In genomic region chr2:112692496-112692911, GRCh38 we compare ENCODE assay signal across 1 cellular context.
A peak's percentile ranks its signal among the peaks of the same experiment; 100 is the strongest.
TF ChIP-seq lines count a peak whose summit lies in the region.

No MANE protein-coding gene starts in this region.

TF ChIP-seq in HepG2, 621 proteins besides CTCF, POLR2A, EP300 and RAD21 (continued from another document and continues in another):
- TF ChIP-seq, protein P1, sequence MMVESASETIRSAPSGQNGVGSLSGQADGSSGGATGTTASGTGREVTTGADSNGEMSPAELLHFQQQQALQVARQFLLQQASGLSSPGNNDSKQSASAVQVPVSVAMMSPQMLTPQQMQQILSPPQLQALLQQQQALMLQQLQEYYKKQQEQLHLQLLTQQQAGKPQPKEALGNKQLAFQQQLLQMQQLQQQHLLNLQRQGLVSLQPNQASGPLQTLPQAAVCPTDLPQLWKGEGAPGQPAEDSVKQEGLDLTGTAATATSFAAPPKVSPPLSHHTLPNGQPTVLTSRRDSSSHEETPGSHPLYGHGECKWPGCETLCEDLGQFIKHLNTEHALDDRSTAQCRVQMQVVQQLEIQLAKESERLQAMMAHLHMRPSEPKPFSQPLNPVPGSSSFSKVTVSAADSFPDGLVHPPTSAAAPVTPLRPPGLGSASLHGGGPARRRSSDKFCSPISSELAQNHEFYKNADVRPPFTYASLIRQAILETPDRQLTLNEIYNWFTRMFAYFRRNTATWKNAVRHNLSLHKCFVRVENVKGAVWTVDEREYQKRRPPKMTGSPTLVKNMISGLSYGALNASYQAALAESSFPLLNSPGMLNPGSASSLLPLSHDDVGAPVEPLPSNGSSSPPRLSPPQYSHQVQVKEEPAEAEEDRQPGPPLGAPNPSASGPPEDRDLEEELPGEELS (CRISPR knock-in tag; IDR thresholded peaks at IDR 0.05): peak; percentile 50; the same call in 1 of the 2 replicates
- TF ChIP-seq CBX1 (IDR thresholded peaks at IDR 0.05; ENCODE audit: low read depth) (no peak), NFRKB (IDR thresholded peaks at IDR 0.05) (no peak), FOXP1 (IDR thresholded peaks at IDR 0.05) (no peak), FOXP1 (CRISPR knock-in tag; IDR thresholded peaks at IDR 0.05) (0 out of 2 replicates have a peak, but pooled peaks have one; percentile 19), ZNF10 (CRISPR knock-in tag; IDR thresholded peaks at IDR 0.05; ENCODE audit: borderline replicate concordance, low read depth) (no peak), NFYC (CRISPR knock-in tag; IDR thresholded peaks at IDR 0.05) (peak; percentile 46; the same call in 1 of the 2 replicates), JUN (CRISPR knock-in tag; IDR thresholded peaks at IDR 0.05) (peak; percentile 93), JUND (CRISPR knock-in tag; IDR thresholded peaks at IDR 0.05) (peak; percentile 85), CC2D1A (CRISPR knock-in tag; IDR thresholded peaks at IDR 0.05) (no peak), ZHX2 (IDR thresholded peaks at IDR 0.05; ENCODE audit: low read depth) (no peak), ZHX2 (CRISPR knock-in tag; IDR thresholded peaks at IDR 0.05; ENCODE audit: borderline replicate concordance) (no peak), ZNF574 (CRISPR knock-in tag; IDR thresholded peaks at IDR 0.05) (peak; percentile 71), FOXA3 (CRISPR knock-in tag; IDR thresholded peaks at IDR 0.05) (peak; percentile 85), DR1 (CRISPR knock-in tag; IDR thresholded peaks at IDR 0.05) (peak; percentile 41; the same call in 1 of the 2 replicates), THAP11 (CRISPR knock-in tag; IDR thresholded peaks at IDR 0.05) (peak; percentile 58; the same call in 1 of the 2 replicates), MAX (IDR thresholded peaks at IDR 0.05) (peak; percentile 63), STAG1 (CRISPR knock-in tag; IDR thresholded peaks at IDR 0.05) (peak; percentile 18; the same call in 1 of the 2 replicates), AFF4 (CRISPR knock-in tag; IDR thresholded peaks at IDR 0.05) (no peak), ZNF614 (CRISPR knock-in tag; IDR thresholded peaks at IDR 0.05; ENCODE audit: borderline replicate concordance) (peak; percentile 89; the same call in 1 of the 2 replicates), FOSL1 (CRISPR knock-in tag; IDR thresholded peaks at IDR 0.05; ENCODE audit: borderline replicate concordance) (peak; percentile 71; the same call in 1 of the 2 replicates), ZNF605 (CRISPR knock-in tag; IDR thresholded peaks at IDR 0.05) (no peak), FOXO1 (CRISPR knock-in tag; IDR thresholded peaks at IDR 0.05) (peak; percentile 79), ARHGAP35 (CRISPR knock-in tag; IDR thresholded peaks at IDR 0.05; ENCODE audit: borderline replicate concordance) (no peak), ZNF552 (CRISPR knock-in tag; IDR thresholded peaks at IDR 0.05; ENCODE audit: borderline replicate concordance) (no peak), ZSCAN29 (CRISPR knock-in tag; conservative IDR thresholded peaks at IDR 0.05) (no peak), MIER3 (CRISPR knock-in tag; IDR thresholded peaks at IDR 0.05; ENCODE audit: borderline replicate concordance) (peak; percentile 89; the same call in 1 of the 2 replicates), RAD51 (IDR thresholded peaks at IDR 0.05; ENCODE audit: borderline replicate concordance) (peak; percentile 55; the same call in 1 of the 2 replicates), SIX4 (CRISPR knock-in tag; IDR thresholded peaks at IDR 0.05) (peak; percentile 21; the same call in 1 of the 2 replicates), CREB1 (IDR thresholded peaks at IDR 0.05) (peak; percentile 43; the same call in 1 of the 2 replicates), CREB1 (CRISPR knock-in tag; IDR thresholded peaks at IDR 0.05) (no peak), RERE (CRISPR knock-in tag; IDR thresholded peaks at IDR 0.05; ENCODE audit: low read depth) (peak; percentile 49; the same call in 1 of the 2 replicates), DPF2 (CRISPR knock-in tag; IDR thresholded peaks at IDR 0.05; ENCODE audit: borderline replicate concordance, low read depth) (0 out of 2 replicates have a peak, but pooled peaks have one; percentile 15)
- TF ChIP-seq, protein P2, sequence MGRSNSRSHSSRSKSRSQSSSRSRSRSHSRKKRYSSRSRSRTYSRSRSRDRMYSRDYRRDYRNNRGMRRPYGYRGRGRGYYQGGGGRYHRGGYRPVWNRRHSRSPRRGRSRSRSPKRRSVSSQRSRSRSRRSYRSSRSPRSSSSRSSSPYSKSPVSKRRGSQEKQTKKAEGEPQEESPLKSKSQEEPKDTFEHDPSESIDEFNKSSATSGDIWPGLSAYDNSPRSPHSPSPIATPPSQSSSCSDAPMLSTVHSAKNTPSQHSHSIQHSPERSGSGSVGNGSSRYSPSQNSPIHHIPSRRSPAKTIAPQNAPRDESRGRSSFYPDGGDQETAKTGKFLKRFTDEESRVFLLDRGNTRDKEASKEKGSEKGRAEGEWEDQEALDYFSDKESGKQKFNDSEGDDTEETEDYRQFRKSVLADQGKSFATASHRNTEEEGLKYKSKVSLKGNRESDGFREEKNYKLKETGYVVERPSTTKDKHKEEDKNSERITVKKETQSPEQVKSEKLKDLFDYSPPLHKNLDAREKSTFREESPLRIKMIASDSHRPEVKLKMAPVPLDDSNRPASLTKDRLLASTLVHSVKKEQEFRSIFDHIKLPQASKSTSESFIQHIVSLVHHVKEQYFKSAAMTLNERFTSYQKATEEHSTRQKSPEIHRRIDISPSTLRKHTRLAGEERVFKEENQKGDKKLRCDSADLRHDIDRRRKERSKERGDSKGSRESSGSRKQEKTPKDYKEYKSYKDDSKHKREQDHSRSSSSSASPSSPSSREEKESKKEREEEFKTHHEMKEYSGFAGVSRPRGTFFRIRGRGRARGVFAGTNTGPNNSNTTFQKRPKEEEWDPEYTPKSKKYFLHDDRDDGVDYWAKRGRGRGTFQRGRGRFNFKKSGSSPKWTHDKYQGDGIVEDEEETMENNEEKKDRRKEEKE (IDR thresholded peaks at IDR 0.05): no peak
